13 cellular contexts compared by ENCODE assay signal in genomic region chr4:304516-304915, GRCh38. TPM values are rescaled to one million over a fixed set of nuclear protein-coding genes. Genes with fewer than 3 reads are reported as not detected.
DNase-seq lines count a peak whose midpoint lies in the region; ATAC-seq and TF ChIP-seq lines count a peak whose summit lies in the region.
"Not testable (repeated sequence)": the region's sequence is repeated elsewhere in the genome, so short reads cannot be mapped to it uniquely, and the experiment has no call there.
"Had no signal": no experiment of that assay in that cellular context is flagged by ENCODE, and none has a peak within 500 bp of the region (broad histone marks: within the 10 kb centered on the region; RNA-seq: fewer than 3 reads in every experiment).

No MANE protein-coding gene starts in this region.

- POLR2A ChIA-PET in RWPE1 (lab: Yijun Ruan, JAX; ENCODE audit: low non-redundant PET): not testable (repeated sequence)

- H3K4me2 ChIP-seq in mammary epithelial cell (ENCODE audit: insufficient read depth, low read depth, low read length) (peak overlapping the region; percentile 74), mesenchymal stem cell (ENCODE audit: low read length, poor library complexity, severe bottlenecking) (peak overlapping the region; percentile 71), trophoblast cell (ENCODE audit: low read length) (peak overlapping the region; percentile 90)

- H3K4me3 Mint-ChIP-seq in CD14-positive monocyte: peak overlapping the region; percentile 34 to 78

- BruUV-seq in mammary epithelial cell (replicated peaks; lab: Mats Ljungman, UMichigan): not testable (repeated sequence)

- not testable (repeated sequence) for DNase-seq in CD14-positive monocyte (ENCODE audit: low spot score); RWPE1 (ENCODE audit: low spot score); esophagus muscularis mucosa (ENCODE audit: extremely low spot score); right cardiac atrium; mesenchymal stem cell; trophoblast cell; thoracic aorta (ENCODE audit: low spot score)
- peak; percentile 1 for DNase-seq in mammary epithelial cell

- H4K20me1 ChIP-seq in mammary epithelial cell (ENCODE audit: insufficient read depth, low read length): not testable (repeated sequence)

- H4K8ac ChIP-seq in mesenchymal stem cell (ENCODE audit: low read length); trophoblast cell (ENCODE audit: low read depth, low read length): not testable (repeated sequence)

- not testable (repeated sequence) for H3K4me1 Mint-ChIP-seq in CD14-positive monocyte

- CTCF ChIA-PET in RWPE1 (lab: Yijun Ruan, JAX): interaction anchor here (0.6 kb wide), 1 partner anchor 12 kb away, joined by 3 read pairs; no protein-coding TSS in a partner anchor
- CTCF ChIA-PET in mammary epithelial cell (lab: Charles Lee; ENCODE audit: low non-redundant PET): not testable (repeated sequence)

- H3K4ac ChIP-seq in mesenchymal stem cell (ENCODE audit: low read depth in 1 of 2, low read length in 2 of 2): not testable (repeated sequence)
- H3K4ac ChIP-seq in trophoblast cell (ENCODE audit: low read depth, low read length): peak overlapping the region; percentile 90

- TF ChIP-seq CTCF in CD14-positive monocyte (IDR thresholded peaks at IDR 0.05); RWPE1 (conservative IDR thresholded peaks at IDR 0.05; ENCODE audit: low read depth); mammary epithelial cell (conservative IDR thresholded peaks at IDR 0.05 in 1 of 2, IDR thresholded peaks at IDR 0.05 in 1 of 2; ENCODE audit: extremely low read depth in 1 of 2, insufficient read depth in 1 of 2, low read depth in 1 of 2, low read length in 2 of 2); esophagus muscularis mucosa (IDR thresholded peaks at IDR 0.05); thoracic aorta (IDR thresholded peaks at IDR 0.05): not testable (repeated sequence)

- H2AK5ac ChIP-seq in mesenchymal stem cell (ENCODE audit: low read length, severe bottlenecking); trophoblast cell (ENCODE audit: low read length): not testable (repeated sequence)

- not testable (repeated sequence) for H3K14ac ChIP-seq in mesenchymal stem cell (ENCODE audit: low read length in 2 of 2); trophoblast cell (ENCODE audit: low read length)

- not testable (repeated sequence) for H3K9me3 ChIP-seq in mammary epithelial cell (replicated peaks; ENCODE audit: insufficient read depth, low read length); esophagus muscularis mucosa; right cardiac atrium (ENCODE audit: control insufficient read depth, low read length); trophoblast cell (ENCODE audit: insufficient read depth, low read depth, low read length); thoracic aorta
- peaks cover 68% of the 10 kb centered on the region for H3K9me3 ChIP-seq in mesenchymal stem cell (ENCODE audit: control insufficient read depth, low read length)

- H2BK5ac ChIP-seq in mesenchymal stem cell (ENCODE audit: low read depth, low read length, poor library complexity, severe bottlenecking); trophoblast cell (ENCODE audit: low read depth, low read length, poor library complexity): not testable (repeated sequence)

- H3K18ac ChIP-seq in mesenchymal stem cell (ENCODE audit: low read depth in 1 of 2, low read length in 2 of 2): not testable (repeated sequence)
- peak overlapping the region; percentile 99 for H3K18ac ChIP-seq in trophoblast cell (ENCODE audit: low read length)

- not testable (repeated sequence) for H3K36me3 Mint-ChIP-seq in CD14-positive monocyte

- not testable (repeated sequence) for H4K91ac ChIP-seq in mesenchymal stem cell (ENCODE audit: low read length)
- peak overlapping the region; percentile 61 for H4K91ac ChIP-seq in trophoblast cell (ENCODE audit: low read depth, low read length)

- not testable (repeated sequence) for TF ChIP-seq EP300 in esophagus muscularis mucosa (IDR thresholded peaks at IDR 0.05)

- TF ChIP-seq POLR2A in esophagus muscularis mucosa (IDR thresholded peaks at IDR 0.05; ENCODE audit: low read depth): not testable (repeated sequence)

- peak overlapping the region in 1 of 7 donors; percentile 26 for H3K27ac Mint-ChIP-seq in CD14-positive monocyte

- WGBS in mammary epithelial cell (ENCODE audit: low coverage, missing lambda C conversion rate): 2% methylated on average over 14 of the region's 20 CpGs
- no CpG with 5 or more reads among the region's 20 CpGs for WGBS in esophagus muscularis mucosa
- WGBS in right cardiac atrium: 9% methylated on average over 20 of the region's 20 CpGs
- WGBS in mesenchymal stem cell: under 1% methylated on average over 17 of the region's 20 CpGs
- WGBS in trophoblast cell (ENCODE audit: extremely low coverage, insufficient coverage, insufficient read length): no CpG with 5 or more reads among the region's 20 CpGs

- ATAC-seq in right cardiac atrium; thoracic aorta (ENCODE audit: insufficient number of reproducible peaks, low FRiP score, low read depth): not testable (repeated sequence)

- H3K4me1 ChIP-seq in mammary epithelial cell (ENCODE audit: insufficient read depth, low read length); right cardiac atrium (ENCODE audit: control insufficient read depth, insufficient read depth, low read length); mesenchymal stem cell (ENCODE audit: control insufficient read depth, insufficient read depth, low read depth, low read length); trophoblast cell (ENCODE audit: control insufficient read depth in 1 of 2, insufficient read depth in 2 of 2, low read length in 2 of 2); thoracic aorta (ENCODE audit: control insufficient read depth in 1 of 2, low read depth in 2 of 2): not testable (repeated sequence)
- peaks cover 0 to 15% (median 11%) of the 10 kb centered on the region in 4 donors for H3K4me1 ChIP-seq in esophagus muscularis mucosa

- peaks cover 23 to 28% (median 25%) of the 10 kb centered on the region in 3 donors for H3K27me3 Mint-ChIP-seq in CD14-positive monocyte (ENCODE audit: low read depth in 3 of 3)

- intact Hi-C loops in CD14-positive monocyte (cut with micrococcal nuclease); esophagus muscularis mucosa (cut with DNase I); right cardiac atrium (cut with DNase I): not testable (repeated sequence)
- intact Hi-C loops in mammary epithelial cell (cut with micrococcal nuclease): loop anchor here (2.0 kb wide), 1 partner anchor 32 kb away; the partner anchor contains the start of gene ZNF141

- H2BK12ac ChIP-seq in mesenchymal stem cell (ENCODE audit: low read length in 2 of 2); trophoblast cell (ENCODE audit: low read length): not testable (repeated sequence)

- in situ Hi-C loops in mammary epithelial cell (cut with MboI; ENCODE audit: low sequenced_read_pairs in 2 of 2): not testable (repeated sequence)

- peaks cover 41% of the 10 kb centered on the region for H3K79me2 ChIP-seq in mammary epithelial cell (ENCODE audit: insufficient read depth, low read length)
- H3K79me2 ChIP-seq in trophoblast cell (ENCODE audit: control insufficient read depth, insufficient read depth, low read length, poor library complexity): not testable (repeated sequence)

- H2AFZ ChIP-seq in mammary epithelial cell (ENCODE audit: low read depth, low read length) (peak overlapping the region; percentile 98), mesenchymal stem cell (ENCODE audit: low read depth, low read length) (peak overlapping the region; percentile 72), trophoblast cell (ENCODE audit: insufficient read depth, low read length, poor library complexity) (peak overlapping the region; percentile 84)

- not testable (repeated sequence) for H3K9ac ChIP-seq in mammary epithelial cell (ENCODE audit: insufficient read depth, low read length); mesenchymal stem cell (ENCODE audit: low read length); trophoblast cell (ENCODE audit: low read length)

- H3K9me3 Mint-ChIP-seq in CD14-positive monocyte: peaks cover 35 to 77% (median 64%) of the 10 kb centered on the region in 7 donors

- H3K4me3 ChIP-seq in mammary epithelial cell (replicated peaks in 1 of 3; ENCODE audit: insufficient read depth in 1 of 3, low read depth in 2 of 3, low read length in 3 of 3): peak overlapping the region; percentile 65 to 76 (median 74)
- H3K4me3 ChIP-seq in esophagus muscularis mucosa: peak overlapping the region; percentile 53 to 60 (median 56)
- H3K4me3 ChIP-seq in right cardiac atrium (ENCODE audit: low read length): peak overlapping the region; percentile 56
- peak overlapping the region; percentile 44 to 68 for H3K4me3 ChIP-seq in mesenchymal stem cell (ENCODE audit: insufficient read depth in 1 of 2, low read depth in 1 of 2, low read length in 2 of 2)
- peak overlapping the region; percentile 90 for H3K4me3 ChIP-seq in trophoblast cell (ENCODE audit: low read depth, low read length)
- peak overlapping the region; percentile 65 for H3K4me3 ChIP-seq in thoracic aorta

- H3K27ac ChIP-seq in RWPE1: peak overlapping the region; percentile 51
- peak overlapping the region; percentile 34 for H3K27ac ChIP-seq in mammary epithelial cell (ENCODE audit: insufficient read depth, low read depth, low read length)
- H3K27ac ChIP-seq in esophagus muscularis mucosa (replicated peaks in 1 of 4): peak overlapping the region in 1 of 4 donors; percentile 64
- H3K27ac ChIP-seq in right cardiac atrium (ENCODE audit: low read length); mesenchymal stem cell (ENCODE audit: low read length, poor library complexity, severe bottlenecking); trophoblast cell (ENCODE audit: low read depth, low read length); thoracic aorta: not testable (repeated sequence)

- H3K79me1 ChIP-seq in mesenchymal stem cell (replicated peaks; ENCODE audit: low read length, poor library complexity, severe bottlenecking); trophoblast cell (ENCODE audit: low read length): not testable (repeated sequence)

- H2BK15ac ChIP-seq in mesenchymal stem cell (ENCODE audit: low read depth, poor library complexity, severe bottlenecking): not testable (repeated sequence)

- H3K36me3 ChIP-seq in mammary epithelial cell (ENCODE audit: insufficient read depth, low read length); esophagus muscularis mucosa; mesenchymal stem cell (ENCODE audit: control insufficient read depth in 1 of 2, insufficient read depth in 2 of 2, low read depth in 1 of 2, low read length in 2 of 2); trophoblast cell (ENCODE audit: control insufficient read depth in 1 of 2, insufficient read depth in 2 of 2, low read length in 2 of 2); thoracic aorta: not testable (repeated sequence)

- not testable (repeated sequence) for H3K27me3 ChIP-seq in mammary epithelial cell (ENCODE audit: insufficient read depth, low read length); right cardiac atrium (ENCODE audit: control insufficient read depth, insufficient read depth); mesenchymal stem cell (ENCODE audit: control insufficient read depth in 1 of 2, insufficient read depth in 1 of 2, low read length in 2 of 2); trophoblast cell (ENCODE audit: insufficient read depth, low read length); thoracic aorta (replicated peaks; ENCODE audit: insufficient read depth)
- peaks cover 0 to 13% (median 3%) of the 10 kb centered on the region in 4 donors for H3K27me3 ChIP-seq in esophagus muscularis mucosa

- not testable (repeated sequence) for H3K23ac ChIP-seq in mesenchymal stem cell (ENCODE audit: low read length in 2 of 2); trophoblast cell (ENCODE audit: low read length)

- dilution Hi-C loops in mammary epithelial cell (cut with HindIII; ENCODE audit: low sequenced_read_pairs): not testable (repeated sequence)

- H4K12ac ChIP-seq in trophoblast cell (ENCODE audit: low read depth, low read length): not testable (repeated sequence)

- H2BK120ac ChIP-seq in mesenchymal stem cell (ENCODE audit: low read depth, low read length); trophoblast cell (ENCODE audit: insufficient read depth, low read length, poor library complexity): not testable (repeated sequence)

RNA-seq across cellular contexts. Expression of gene ZNF732, which starts 0.8 kb away (rescaled TPM):
- polyA plus RNA-seq in CD14-positive monocyte (not detected), mammary epithelial cell (0.53 TPM), right cardiac atrium (0.09 TPM)
- total RNA-seq in mammary epithelial cell (1 to 10 TPM; 2.0 to 2.7 TPM), esophagus muscularis mucosa (under 1 TPM in 1 of 4 donors, not detected in 3; 0.50 TPM), right cardiac atrium (under 1 TPM in 1 of 4 donors, not detected in 3; 0.25 TPM), thoracic aorta (1 to 10 TPM in 1 of 2 donors, under 1 TPM in 1; 0.27 to 4.7 TPM)
- 6.0 TPM for polyA minus RNA-seq in mammary epithelial cell
- polyA plus RNA-seq in mesenchymal stem cell (2013, experiment 1 of 2): 0.25 TPM
- polyA plus RNA-seq in mesenchymal stem cell (2013, experiment 2 of 2): 0.26 TPM
- polyA plus RNA-seq in trophoblast cell (2013): 2.7 and 3.0 TPM in 2 replicates
- total RNA-seq: activated CD8-positive, alpha-beta T cell treated with anti-CD3 and anti-CD28 coated beads for 36 hours; CD8-positive, alpha-beta T cell; HT-29; naive thymus-derived CD8-positive, alpha-beta T cell; Right ventricle myocardium inferior had no signal
- polyA plus RNA-seq: naive thymus-derived CD8-positive, alpha-beta T cell had no signal

RNA-seq across cellular contexts. Expression of gene ZNF141, which starts 33.1 kb away (rescaled TPM):
- polyA plus RNA-seq in CD14-positive monocyte (1 to 10 TPM; 2.5 to 4.2 TPM), mammary epithelial cell (2.4 TPM), right cardiac atrium (3.1 TPM)
- total RNA-seq in mammary epithelial cell (10 to 100 TPM in 1 of 2 donors, 1 to 10 TPM in 1; 8.0 to 10.2 TPM), esophagus muscularis mucosa (10 to 100 TPM in 2 of 4 donors, 1 to 10 TPM in 2; 8.6 to 15.0 (median 10.1) TPM), right cardiac atrium (10 to 100 TPM; 10.1 to 11.5 (median 11.3) TPM), thoracic aorta (10 to 100 TPM; 18.5 to 25.4 TPM)
- 3.1 TPM for polyA minus RNA-seq in mammary epithelial cell
- 3.4 TPM for polyA plus RNA-seq in mesenchymal stem cell (2013, experiment 1 of 2)
- 2.9 TPM for polyA plus RNA-seq in mesenchymal stem cell (2013, experiment 2 of 2)
- polyA plus RNA-seq in trophoblast cell (2013): 7.4 and 7.7 TPM in 2 replicates
